ENCODE assay signal across 1 cellular context in genomic region chr17:17346428-17347233, GRCh38.
TF ChIP-seq lines count a peak whose summit lies in the region.

No MANE protein-coding gene starts in this region.

TF ChIP-seq in HepG2, 621 proteins besides CTCF, POLR2A, EP300 and RAD21 (continued from another document and continues in another):
- TF ChIP-seq PBX3 (CRISPR knock-in tag; IDR thresholded peaks at IDR 0.05; ENCODE audit: borderline replicate concordance) (no peak), ZFY (CRISPR knock-in tag; IDR thresholded peaks at IDR 0.05) (peak; percentile 40), SRSF4 (IDR thresholded peaks at IDR 0.05; ENCODE audit: low read depth, low read length, poor library complexity, severe bottlenecking) (no peak), ZFYVE20 (CRISPR knock-in tag; IDR thresholded peaks at IDR 0.05; ENCODE audit: borderline replicate concordance, low read depth) (no peak), CAMTA2 (CRISPR knock-in tag; IDR thresholded peaks at IDR 0.05; ENCODE audit: borderline replicate concordance) (no peak), TP53 (CRISPR knock-in tag; conservative IDR thresholded peaks at IDR 0.05) (no peak), ZNF235 (CRISPR knock-in tag; IDR thresholded peaks at IDR 0.05; ENCODE audit: borderline replicate concordance) (no peak), SMYD3 (CRISPR knock-in tag; IDR thresholded peaks at IDR 0.05) (no peak), ZNF546 (CRISPR knock-in tag; conservative IDR thresholded peaks at IDR 0.05) (no peak), ZNF737 (CRISPR knock-in tag; IDR thresholded peaks at IDR 0.05; ENCODE audit: borderline replicate concordance) (no peak), MIER2 (CRISPR knock-in tag; IDR thresholded peaks at IDR 0.05) (no peak), ZNF431 (CRISPR knock-in tag; IDR thresholded peaks at IDR 0.05; ENCODE audit: borderline replicate concordance, low read depth) (no peak), SRY (CRISPR knock-in tag; IDR thresholded peaks at IDR 0.05) (no peak), ZNF557 (CRISPR knock-in tag; IDR thresholded peaks at IDR 0.05) (no peak), RAD51 (IDR thresholded peaks at IDR 0.05; ENCODE audit: borderline replicate concordance) (no peak), CCAR2 (optimal IDR thresholded peaks at IDR 0.05; ENCODE audit: low read depth, low read length) (no peak), ZNF251 (CRISPR knock-in tag; IDR thresholded peaks at IDR 0.05) (no peak), ZNF207 (IDR thresholded peaks at IDR 0.05; ENCODE audit: borderline replicate concordance) (no peak), ZNF687 (CRISPR knock-in tag; IDR thresholded peaks at IDR 0.05) (peak; percentile 86), ATM (IDR thresholded peaks at IDR 0.05; ENCODE audit: borderline replicate concordance) (no peak), ZNF614 (CRISPR knock-in tag; IDR thresholded peaks at IDR 0.05; ENCODE audit: borderline replicate concordance) (no peak), E2F1 (CRISPR knock-in tag; IDR thresholded peaks at IDR 0.05) (no peak), MXD1 (CRISPR knock-in tag; IDR thresholded peaks at IDR 0.05) (no peak), MAX (IDR thresholded peaks at IDR 0.05) (peak; percentile 56), ZFP82 (CRISPR knock-in tag; IDR thresholded peaks at IDR 0.05; ENCODE audit: borderline replicate concordance) (no peak), RARA (CRISPR knock-in tag; IDR thresholded peaks at IDR 0.05) (peak; percentile 11; the same call in 1 of the 2 replicates), ZNF136 (CRISPR knock-in tag; IDR thresholded peaks at IDR 0.05; ENCODE audit: low read depth) (no peak), SRSF9 (IDR thresholded peaks at IDR 0.05; ENCODE audit: borderline replicate concordance, insufficient read depth, low read depth, low read length, poor library complexity, severe bottlenecking) (no peak), HOXD1 (CRISPR knock-in tag; IDR thresholded peaks at IDR 0.05) (no peak), CEBPZ (IDR thresholded peaks at IDR 0.05; ENCODE audit: low read length) (no peak), MYC (CRISPR knock-in tag; IDR thresholded peaks at IDR 0.05; ENCODE audit: borderline replicate concordance) (peak; percentile 16; the same call in 1 of the 2 replicates), ZSCAN30 (CRISPR knock-in tag; IDR thresholded peaks at IDR 0.05) (no peak), ZMAT3 (CRISPR knock-in tag; conservative IDR thresholded peaks at IDR 0.05) (no peak), ZFP91 (CRISPR knock-in tag; IDR thresholded peaks at IDR 0.05; ENCODE audit: borderline replicate concordance) (0 out of 2 replicates have a peak, but pooled peaks have one; percentile 23), MAFF (IDR thresholded peaks at IDR 0.05; ENCODE audit: low read depth, low read length) (no peak), KAT7 (CRISPR knock-in tag; IDR thresholded peaks at IDR 0.05; ENCODE audit: borderline replicate concordance) (no peak), CC2D1A (CRISPR knock-in tag; IDR thresholded peaks at IDR 0.05) (no peak)
- TF ChIP-seq, protein P1, sequence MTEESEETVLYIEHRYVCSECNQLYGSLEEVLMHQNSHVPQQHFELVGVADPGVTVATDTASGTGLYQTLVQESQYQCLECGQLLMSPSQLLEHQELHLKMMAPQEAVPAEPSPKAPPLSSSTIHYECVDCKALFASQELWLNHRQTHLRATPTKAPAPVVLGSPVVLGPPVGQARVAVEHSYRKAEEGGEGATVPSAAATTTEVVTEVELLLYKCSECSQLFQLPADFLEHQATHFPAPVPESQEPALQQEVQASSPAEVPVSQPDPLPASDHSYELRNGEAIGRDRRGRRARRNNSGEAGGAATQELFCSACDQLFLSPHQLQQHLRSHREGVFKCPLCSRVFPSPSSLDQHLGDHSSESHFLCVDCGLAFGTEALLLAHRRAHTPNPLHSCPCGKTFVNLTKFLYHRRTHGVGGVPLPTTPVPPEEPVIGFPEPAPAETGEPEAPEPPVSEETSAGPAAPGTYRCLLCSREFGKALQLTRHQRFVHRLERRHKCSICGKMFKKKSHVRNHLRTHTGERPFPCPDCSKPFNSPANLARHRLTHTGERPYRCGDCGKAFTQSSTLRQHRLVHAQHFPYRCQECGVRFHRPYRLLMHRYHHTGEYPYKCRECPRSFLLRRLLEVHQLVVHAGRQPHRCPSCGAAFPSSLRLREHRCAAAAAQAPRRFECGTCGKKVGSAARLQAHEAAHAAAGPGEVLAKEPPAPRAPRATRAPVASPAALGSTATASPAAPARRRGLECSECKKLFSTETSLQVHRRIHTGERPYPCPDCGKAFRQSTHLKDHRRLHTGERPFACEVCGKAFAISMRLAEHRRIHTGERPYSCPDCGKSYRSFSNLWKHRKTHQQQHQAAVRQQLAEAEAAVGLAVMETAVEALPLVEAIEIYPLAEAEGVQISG (CRISPR knock-in tag; IDR thresholded peaks at IDR 0.05), result no peak
- TF ChIP-seq, protein P2, sequence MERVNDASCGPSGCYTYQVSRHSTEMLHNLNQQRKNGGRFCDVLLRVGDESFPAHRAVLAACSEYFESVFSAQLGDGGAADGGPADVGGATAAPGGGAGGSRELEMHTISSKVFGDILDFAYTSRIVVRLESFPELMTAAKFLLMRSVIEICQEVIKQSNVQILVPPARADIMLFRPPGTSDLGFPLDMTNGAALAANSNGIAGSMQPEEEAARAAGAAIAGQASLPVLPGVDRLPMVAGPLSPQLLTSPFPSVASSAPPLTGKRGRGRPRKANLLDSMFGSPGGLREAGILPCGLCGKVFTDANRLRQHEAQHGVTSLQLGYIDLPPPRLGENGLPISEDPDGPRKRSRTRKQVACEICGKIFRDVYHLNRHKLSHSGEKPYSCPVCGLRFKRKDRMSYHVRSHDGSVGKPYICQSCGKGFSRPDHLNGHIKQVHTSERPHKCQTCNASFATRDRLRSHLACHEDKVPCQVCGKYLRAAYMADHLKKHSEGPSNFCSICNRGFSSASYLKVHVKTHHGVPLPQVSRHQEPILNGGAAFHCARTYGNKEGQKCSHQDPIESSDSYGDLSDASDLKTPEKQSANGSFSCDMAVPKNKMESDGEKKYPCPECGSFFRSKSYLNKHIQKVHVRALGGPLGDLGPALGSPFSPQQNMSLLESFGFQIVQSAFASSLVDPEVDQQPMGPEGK (CRISPR knock-in tag; IDR thresholded peaks at IDR 0.05), result no peak
- TF ChIP-seq, protein P3, sequence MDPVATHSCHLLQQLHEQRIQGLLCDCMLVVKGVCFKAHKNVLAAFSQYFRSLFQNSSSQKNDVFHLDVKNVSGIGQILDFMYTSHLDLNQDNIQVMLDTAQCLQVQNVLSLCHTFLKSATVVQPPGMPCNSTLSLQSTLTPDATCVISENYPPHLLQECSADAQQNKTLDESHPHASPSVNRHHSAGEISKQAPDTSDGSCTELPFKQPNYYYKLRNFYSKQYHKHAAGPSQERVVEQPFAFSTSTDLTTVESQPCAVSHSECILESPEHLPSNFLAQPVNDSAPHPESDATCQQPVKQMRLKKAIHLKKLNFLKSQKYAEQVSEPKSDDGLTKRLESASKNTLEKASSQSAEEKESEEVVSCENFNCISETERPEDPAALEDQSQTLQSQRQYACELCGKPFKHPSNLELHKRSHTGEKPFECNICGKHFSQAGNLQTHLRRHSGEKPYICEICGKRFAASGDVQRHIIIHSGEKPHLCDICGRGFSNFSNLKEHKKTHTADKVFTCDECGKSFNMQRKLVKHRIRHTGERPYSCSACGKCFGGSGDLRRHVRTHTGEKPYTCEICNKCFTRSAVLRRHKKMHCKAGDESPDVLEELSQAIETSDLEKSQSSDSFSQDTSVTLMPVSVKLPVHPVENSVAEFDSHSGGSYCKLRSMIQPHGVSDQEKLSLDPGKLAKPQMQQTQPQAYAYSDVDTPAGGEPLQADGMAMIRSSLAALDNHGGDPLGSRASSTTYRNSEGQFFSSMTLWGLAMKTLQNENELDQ (CRISPR knock-in tag; IDR thresholded peaks at IDR 0.05; ENCODE audit: borderline replicate concordance), result no peak
